In genomic region chr19:46621191-46622117, GRCh38 we compare ENCODE assay signal across 10 cellular contexts. TPM values are rescaled to one million over a fixed set of nuclear protein-coding genes. Genes with fewer than 3 reads are reported as not detected.
DNase-seq lines count a peak whose midpoint lies in the region; ATAC-seq and TF ChIP-seq lines count a peak whose summit lies in the region.
"Had no signal": no experiment of that assay in that cellular context is flagged by ENCODE, and none has a peak within 500 bp of the region (broad histone marks: within the 10 kb centered on the region; RNA-seq: fewer than 3 reads in every experiment).

No MANE protein-coding gene starts in this region.

- H3K4me1 Mint-ChIP-seq in activated naive CD8-positive, alpha-beta T cell treated with anti-CD3 and anti-CD28 coated beads for 36 hours, result peaks cover 66% of the 10 kb centered on the region
- peaks cover 81% of the 10 kb centered on the region for H3K4me1 Mint-ChIP-seq in stimulated activated memory B cell treated with anti-CD40 and anti-IgM and Interleukin-4, amounts not matched to agents 10 μg/mL and 1 μg/mL and 100 μg/mL, for 72 hours

- peak; percentile 77 for DNase-seq in H7
- DNase-seq in activated naive CD8-positive, alpha-beta T cell treated with anti-CD3 and anti-CD28 coated beads for 36 hours, result no peak
- no peak for DNase-seq in kidney epithelial cell (ENCODE audit: low read depth)
- no peak for DNase-seq in SW480 (ENCODE audit: low spot score)
- DNase-seq in NCI-H2171 treated with DMSO at 0.1 percent for 48 hours (lab: John Stamatoyannopoulos, UW), result no peak
- DNase-seq in DMS53 (lab: John Stamatoyannopoulos, UW), result no peak
- no peak for DNase-seq in HAP-1 (ENCODE audit: low spot score in 2 of 2)
- DNase-seq: left colon, NCI-H1048 had no signal

- H3K36me3 Mint-ChIP-seq in activated naive CD8-positive, alpha-beta T cell treated with anti-CD3 and anti-CD28 coated beads for 36 hours, result peaks cover 54% of the 10 kb centered on the region
- peaks cover 55% of the 10 kb centered on the region for H3K36me3 Mint-ChIP-seq in stimulated activated memory B cell treated with anti-CD40 and anti-IgM and Interleukin-4, amounts not matched to agents 10 μg/mL and 1 μg/mL and 100 μg/mL, for 72 hours

- H3K4me3 ChIP-seq in H7 (ENCODE audit: insufficient read depth, low read depth, low read length), result no peak overlapping the region
- H3K4me3 ChIP-seq in kidney epithelial cell (ENCODE audit: low read depth, low read length), result no peak overlapping the region
- no peak overlapping the region for H3K4me3 ChIP-seq in HAP-1

- H3K9me3 Mint-ChIP-seq in activated naive CD8-positive, alpha-beta T cell treated with anti-CD3 and anti-CD28 coated beads for 36 hours, result no peaks in the 10 kb centered on the region
- H3K9me3 Mint-ChIP-seq in stimulated activated memory B cell treated with anti-CD40 and anti-IgM and Interleukin-4, amounts not matched to agents 10 μg/mL and 1 μg/mL and 100 μg/mL, for 72 hours, result no peaks in the 10 kb centered on the region

- peak overlapping the region; percentile 96 for H3K27ac Mint-ChIP-seq in activated naive CD8-positive, alpha-beta T cell treated with anti-CD3 and anti-CD28 coated beads for 36 hours
- H3K27ac Mint-ChIP-seq in stimulated activated memory B cell treated with anti-CD40 and anti-IgM and Interleukin-4, amounts not matched to agents 10 μg/mL and 1 μg/mL and 100 μg/mL, for 72 hours, result peak overlapping the region; percentile 95

- no peak for ATAC-seq in stimulated activated memory B cell treated with anti-CD40 and anti-IgM and Interleukin-4, amounts not matched to agents 10 μg/mL and 1 μg/mL and 100 μg/mL, for 72 hours
- ATAC-seq: left colon had no signal

- peak overlapping the region; percentile 85 for H3K4me3 Mint-ChIP-seq in activated naive CD8-positive, alpha-beta T cell treated with anti-CD3 and anti-CD28 coated beads for 36 hours
- peak overlapping the region; percentile 89 for H3K4me3 Mint-ChIP-seq in stimulated activated memory B cell treated with anti-CD40 and anti-IgM and Interleukin-4, amounts not matched to agents 10 μg/mL and 1 μg/mL and 100 μg/mL, for 72 hours

- H3K4me1 ChIP-seq in HAP-1, result peaks cover 3% of the 10 kb centered on the region

- in situ Hi-C loops in HAP-1 (cut with MboI; ENCODE audit: low sequenced_read_pairs), result no loop called here

- H3K27me3 ChIP-seq in H7 (ENCODE audit: control insufficient read depth, insufficient read depth, low read length) (no peaks in the 10 kb centered on the region), kidney epithelial cell (ENCODE audit: control insufficient read depth, insufficient read depth, low read length) (peaks cover 8% of the 10 kb centered on the region), HAP-1 (ENCODE audit: low read depth) (no peaks in the 10 kb centered on the region)

- H3K27me3 Mint-ChIP-seq in activated naive CD8-positive, alpha-beta T cell treated with anti-CD3 and anti-CD28 coated beads for 36 hours, result no peaks in the 10 kb centered on the region
- no peaks in the 10 kb centered on the region for H3K27me3 Mint-ChIP-seq in stimulated activated memory B cell treated with anti-CD40 and anti-IgM and Interleukin-4, amounts not matched to agents 10 μg/mL and 1 μg/mL and 100 μg/mL, for 72 hours

- no peaks in the 10 kb centered on the region for H3K9me3 ChIP-seq in HAP-1

- H3K36me3 ChIP-seq in H7 (replicated peaks; ENCODE audit: control insufficient read depth, insufficient read depth, low read length) (no peaks in the 10 kb centered on the region), kidney epithelial cell (ENCODE audit: control insufficient read depth, insufficient read depth, low read length) (no peaks in the 10 kb centered on the region), HAP-1 (replicated peaks) (no peaks in the 10 kb centered on the region)

- TF ChIP-seq CTCF in kidney epithelial cell (IDR thresholded peaks at IDR 0.05; ENCODE audit: insufficient read depth, low read length, poor library complexity, severe bottlenecking), result peak; percentile 2

RNA-seq across cellular contexts. Expression of gene PTGIR, which starts 3.4 kb away (rescaled TPM):
- total RNA-seq in H7 (2014; rRNA removed; shearing (Covaris generic)), result 0.14 and 0.18 TPM in 2 replicates
- 10 to 100 TPM; 43.9 to 46.7 TPM for total RNA-seq in activated naive CD8-positive, alpha-beta T cell treated with anti-CD3 and anti-CD28 coated beads for 36 hours
- total RNA-seq in kidney epithelial cell, result 0.48 TPM in 1 of 2 replicates, not detected in the other

RNA-seq across cellular contexts. Expression of gene GNG8, which starts 14.5 kb away (rescaled TPM):
- not detected in 2 replicates for total RNA-seq in H7 (2014; rRNA removed; shearing (Covaris generic))
- total RNA-seq in activated naive CD8-positive, alpha-beta T cell treated with anti-CD3 and anti-CD28 coated beads for 36 hours, result 10 to 100 TPM; 20.4 to 21.3 TPM
- not detected in 2 replicates for total RNA-seq in kidney epithelial cell
- total RNA-seq: left colon had no signal

RNA-seq across cellular contexts. Expression of gene CALM3, which starts 20.3 kb away (rescaled TPM):
- total RNA-seq in H7 (2014; rRNA removed; shearing (Covaris generic)), result 162 and 202 TPM in 2 replicates
- 100 to 1,000 TPM; 567 TPM for total RNA-seq in activated naive CD8-positive, alpha-beta T cell treated with anti-CD3 and anti-CD28 coated beads for 36 hours
- 103 and 127 TPM in 2 replicates for total RNA-seq in kidney epithelial cell

RNA-seq across cellular contexts. Expression of gene DACT3, which starts 39.5 kb away (rescaled TPM):
- 0.37 and 0.55 TPM in 2 replicates for total RNA-seq in H7 (2014; rRNA removed; shearing (Covaris generic))
- 1 to 10 TPM; 3.7 to 3.9 TPM for total RNA-seq in activated naive CD8-positive, alpha-beta T cell treated with anti-CD3 and anti-CD28 coated beads for 36 hours
- total RNA-seq in kidney epithelial cell, result 0.14 and 0.33 TPM in 2 replicates

Comparison
In these comparisons a context has a peak if more than half of its experiments do, and no peak if none do; other contexts are left out.
1. RNA of gene PTGIR, which starts 3.4 kb away (total RNA-seq): 43.9 to 46.7 TPM in activated naive CD8-positive, alpha-beta T cell treated with anti-CD3 and anti-CD28 coated beads for 36 hours; 0.14 to 0.18 TPM in H7 and 0.48 TPM in kidney epithelial cell; every median in the first group is over 10 times any median in the second.
2. RNA of gene GNG8, which starts 14.5 kb away (total RNA-seq): 20.4 to 21.3 TPM in activated naive CD8-positive, alpha-beta T cell treated with anti-CD3 and anti-CD28 coated beads for 36 hours; not detected in H7 and not detected in kidney epithelial cell; every median in the first group is over 10 times any median in the second.